8 cellular contexts compared by ENCODE assay signal in genomic region chr1:246931549-246932365, GRCh38. TPM values are rescaled to one million over a fixed set of nuclear protein-coding genes. Genes with fewer than 3 reads are reported as not detected.
DNase-seq lines count a peak whose midpoint lies in the region; TF ChIP-seq lines count a peak whose summit lies in the region.

AHCTF1 (minus strand) TSS chr1:246931948; CDS start chr1:246918370, 13,578 bp downstream.

- peaks cover 11% of the 10 kb centered on the region for H3K4me1 ChIP-seq in effector memory CD4-positive, alpha-beta T cell (ENCODE audit: control insufficient read depth, insufficient read depth, low read length, poor library complexity, severe bottlenecking)

- peak within 1 kb of the TSS; percentile 89 for H3K27ac ChIP-seq in effector memory CD4-positive, alpha-beta T cell (ENCODE audit: insufficient read depth, low read length, poor library complexity, severe bottlenecking)

- POLR2A ChIA-PET in activated CD8-positive, alpha-beta memory T cell treated with anti-CD3 and anti-CD28 coated beads for 36 hours (lab: Charles Lee), result interaction anchor here (0.6 to 1.7 kb wide), 5 partner anchors 25 to 425 kb away, joined by 3 to 6 read pairs (median 3); partner anchors contain the start of gene SCCPDH

- DNase-seq in CMK (ENCODE audit: low read depth) (peak; percentile 94), GM20000 (ENCODE audit: low spot score) (peak; percentile 98), HT-29 (ENCODE audit: low spot score) (peak; percentile 98), NOMO-1 (lab: John Stamatoyannopoulos, UW; ENCODE audit: unreplicated experiment in 2 of 2) (peak; percentile 96 to 97), medulla oblongata (ENCODE audit: extremely low spot score) (peak; percentile 99)
- peak; percentile 87 to 93 (median 92) for DNase-seq in effector memory CD4-positive, alpha-beta T cell
- DNase-seq in stimulated activated CD8-positive, alpha-beta memory T cell treated with anti-CD3 and anti-CD28 coated beads, Interleukin-12 subunit alpha, Interleukin-12 subunit beta, amount 100 ng/mL, for 1 hour (ENCODE audit: low read depth), result peak; percentile 89

- H3K36me3 ChIP-seq in effector memory CD4-positive, alpha-beta T cell (ENCODE audit: control insufficient read depth, insufficient read depth, low read length), result no peaks in the 10 kb centered on the region

- CTCF ChIA-PET in activated CD8-positive, alpha-beta memory T cell treated with anti-CD3 and anti-CD28 coated beads for 36 hours (lab: Charles Lee), result interaction anchor here (0.6 kb wide), 1 partner anchor 20 kb away, joined by 3 read pairs; no protein-coding TSS in a partner anchor

- H3K9me3 ChIP-seq in effector memory CD4-positive, alpha-beta T cell (ENCODE audit: control insufficient read depth, low read length), result no peaks in the 10 kb centered on the region

- TF ChIP-seq CTCF in GM20000 (IDR thresholded peaks at IDR 0.05; ENCODE audit: extremely low read depth, missing control alignments), result no peak

- peak within 1 kb of the TSS; percentile 97 for H3K4me3 ChIP-seq in effector memory CD4-positive, alpha-beta T cell (ENCODE audit: insufficient read depth, low read depth, low read length, poor library complexity, severe bottlenecking)

- H3K27me3 ChIP-seq in effector memory CD4-positive, alpha-beta T cell (replicated peaks; ENCODE audit: control insufficient read depth, insufficient read depth, low read length, poor library complexity, severe bottlenecking), result no peaks in the 10 kb centered on the region

RNA-seq across cellular contexts. Expression of gene AHCTF1, which starts in this region (rescaled TPM):
- total RNA-seq in HT-29 (2014; rRNA removed; shearing (Covaris generic)), result 18.2 and 19.7 TPM in 2 replicates
- total RNA-seq in activated CD8-positive, alpha-beta memory T cell treated with anti-CD3 and anti-CD28 coated beads for 36 hours, result 10 to 100 TPM; 57.6 to 62.0 TPM

Comparison
In these comparisons a context has a peak if more than half of its experiments do, and no peak if none do; other contexts are left out.
1. Peak in every context shown above with its lines: DNase-seq, H3K4me3 ChIP-seq and H3K27ac ChIP-seq.